Comparison of ENCODE assay signal across 2 cellular contexts in genomic region chr1:26016944-26017545, GRCh38.
A peak's percentile ranks its signal among the peaks of the same experiment; 100 is the strongest.
TF ChIP-seq lines count a peak whose summit lies in the region.

No MANE protein-coding gene starts in this region.

TF ChIP-seq in IMR-90, 13 proteins besides CTCF, POLR2A, EP300 and RAD21:
- no peak for TF ChIP-seq MAZ (IDR thresholded peaks at IDR 0.05; ENCODE audit: borderline replicate concordance, low read depth, low read length)
- no peak for TF ChIP-seq ELK1 (IDR thresholded peaks at IDR 0.05; ENCODE audit: borderline replicate concordance, low read depth, low read length)

TF ChIP-seq in K562, 482 proteins besides CTCF, POLR2A, EP300 and RAD21:
- TF ChIP-seq ZNF318 (IDR thresholded peaks at IDR 0.05; ENCODE audit: borderline replicate concordance in 1 of 2, low read depth in 1 of 2) (no peak), ZBTB5 (IDR thresholded peaks at IDR 0.05) (no peak), RBM17 (IDR thresholded peaks at IDR 0.05; ENCODE audit: borderline replicate concordance, low read depth, low read length) (no peak), POLR3G (IDR thresholded peaks at IDR 0.05; ENCODE audit: extremely low read depth, insufficient read length, insufficient replicate concordance) (no peak), ZNF431 (CRISPR knock-in tag; IDR thresholded peaks at IDR 0.05) (no peak), ZFP36 (IDR thresholded peaks at IDR 0.05; ENCODE audit: low read depth, low read length, partially characterized antibody) (peak; percentile 80), RBM34 (IDR thresholded peaks at IDR 0.05; ENCODE audit: borderline replicate concordance, insufficient read depth, low read length) (no peak), MEF2A (IDR thresholded peaks at IDR 0.05; ENCODE audit: control insufficient read depth, low read depth, low read length) (peak; percentile 70; the same call in 1 of the 2 replicates), EGR1 (conservative IDR thresholded peaks at IDR 0.05) (0 out of 2 replicates have a peak, but pooled peaks have one; percentile 14), TRIM25 (IDR thresholded peaks at IDR 0.05; ENCODE audit: borderline replicate concordance) (no peak), ZNF277 (CRISPR knock-in tag; IDR thresholded peaks at IDR 0.05; ENCODE audit: borderline replicate concordance) (no peak), TEAD4 (IDR thresholded peaks at IDR 0.05; ENCODE audit: low read length) (no peak), TEAD4 (CRISPR knock-in tag; IDR thresholded peaks at IDR 0.05; ENCODE audit: borderline replicate concordance) (no peak), CTBP1 (IDR thresholded peaks at IDR 0.05; ENCODE audit: borderline replicate concordance) (0 out of 2 replicates have a peak, but pooled peaks have one; percentile 27), ZFPM2 (CRISPR knock-in tag; IDR thresholded peaks at IDR 0.05) (no peak), MAFK (IDR thresholded peaks at IDR 0.05; ENCODE audit: low read length) (no peak), ZBED1 (IDR thresholded peaks at IDR 0.05) (no peak), NBN (IDR thresholded peaks at IDR 0.05; ENCODE audit: low read depth) (no peak), MEF2D (tag; conservative IDR thresholded peaks at IDR 0.05; ENCODE audit: low read depth) (peak; percentile 82), GATAD2A (IDR thresholded peaks at IDR 0.05) (no peak)
